Comparison of ENCODE assay signal across 7 cellular contexts in genomic region chr20:61623451-61623850, GRCh38.
"Had no signal": no experiment of that assay in that cellular context is flagged by ENCODE, and none has a peak within 500 bp of the region (broad histone marks: within the 10 kb centered on the region; RNA-seq: fewer than 3 reads in every experiment).

No MANE protein-coding gene starts in this region.

- H3K27ac Mint-ChIP-seq: GM23338, H9 had no signal

- DNase-seq: H9, HCEC 1CT, IMR-90, KG1 had no signal

- ATAC-seq: GM23338, K562 had no signal

- H3K4me2 ChIP-seq: GM23338 had no signal

- H3K4me3 ChIP-seq: GM23338, K562 had no signal

- H3K27ac ChIP-seq: HL-60 had no signal

- H3K4me3 Mint-ChIP-seq: GM23338, H9 had no signal

- H2AFZ ChIP-seq: GM23338 had no signal

- H3K9me3 Mint-ChIP-seq: GM23338, H9 had no signal
